In the genomic region with DNA sequence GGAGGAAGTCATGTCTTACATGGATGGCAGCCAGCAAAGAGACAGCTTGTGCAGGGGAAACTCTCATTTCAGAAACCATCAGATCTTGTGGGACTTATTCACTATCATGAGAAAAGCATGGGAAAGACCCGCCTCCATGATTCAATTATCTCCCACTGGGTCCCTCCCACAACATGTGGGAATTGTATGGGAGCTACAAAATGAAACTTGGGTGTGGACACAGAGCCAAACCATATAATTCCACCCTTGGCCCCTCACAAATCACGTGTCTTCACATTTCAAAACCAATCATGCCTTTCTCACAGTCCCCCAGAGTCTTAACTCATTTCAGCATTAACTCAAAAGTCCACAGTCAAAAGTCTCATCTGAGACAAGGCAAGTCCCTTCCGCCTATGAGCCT, we compare ENCODE assay signal across 4 cellular contexts. TPM values are rescaled to one million over a fixed set of nuclear protein-coding genes. Genes with fewer than 3 reads are reported as not detected.
"Had no signal": no experiment of that assay in that cellular context is flagged by ENCODE, and none has a peak within 500 bp of the region (broad histone marks: within the 10 kb centered on the region; RNA-seq: fewer than 3 reads in every experiment).

No MANE protein-coding gene starts in this region.

RNA-seq across cellular contexts. Expression of gene GNA14, which starts 42.0 kb away (rescaled TPM):
- total RNA-seq: neural crest cell had no signal
- polyA plus RNA-seq: keratinocyte; mammary epithelial cell; naive thymus-derived CD4-positive, alpha-beta T cell had no signal
